In genomic region chr1:93635614-93636543, GRCh38 we compare ENCODE assay signal across 11 cellular contexts. TPM values are rescaled to one million over a fixed set of nuclear protein-coding genes. Genes with fewer than 3 reads are reported as not detected.
DNase-seq lines count a peak whose midpoint lies in the region; ATAC-seq and TF ChIP-seq lines count a peak whose summit lies in the region.
"Had no signal": no experiment of that assay in that cellular context is flagged by ENCODE, and none has a peak within 500 bp of the region (broad histone marks: within the 10 kb centered on the region; RNA-seq: fewer than 3 reads in every experiment).

No MANE protein-coding gene starts in this region.

- H3K79me2 ChIP-seq in Karpas-422 (ENCODE audit: low read length): no peaks in the 10 kb centered on the region

- H3K9ac ChIP-seq in Karpas-422 (ENCODE audit: low read length): peak overlapping the region; percentile 13; the same call in 1 of the 2 replicates
- H3K9ac ChIP-seq in iPS-18a (ENCODE audit: low read length): peak overlapping the region; percentile 61

- H3K4me1 ChIP-seq in Karpas-422 (ENCODE audit: low read length): peaks cover 16% of the 10 kb centered on the region
- H3K4me1 ChIP-seq in iPS-18a (ENCODE audit: control insufficient read depth, low read depth, low read length): peaks cover 23% of the 10 kb centered on the region
- H3K4me1 ChIP-seq: psoas muscle had no signal

- peak overlapping the region; percentile 63 for H3K4me2 ChIP-seq in Karpas-422 (ENCODE audit: low read depth, low read length, poor library complexity, severe bottlenecking)

- no peak for TF ChIP-seq CTCF in chondrocyte (IDR thresholded peaks at IDR 0.05)

- intact Hi-C loops in sciatic nerve (cut with DNase I): loop anchor here (10.0 kb wide), 1 partner anchor 49 kb away; the partner anchor contains the start of gene BCAR3

- H3K27me3 Mint-ChIP-seq in chondrocyte (ENCODE audit: low read depth): no peaks in the 10 kb centered on the region
- H3K27me3 Mint-ChIP-seq: CD4-positive, alpha-beta memory T cell had no signal

- H3K4me1 Mint-ChIP-seq in chondrocyte (ENCODE audit: low read depth): peaks cover 25% of the 10 kb centered on the region
- H3K4me1 Mint-ChIP-seq: CD4-positive, alpha-beta memory T cell had no signal

- no peaks in the 10 kb centered on the region for H3K9me2 ChIP-seq in Karpas-422 (replicated peaks; ENCODE audit: insufficient read depth, low read length)

- H3K4me3 ChIP-seq in Karpas-422 (ENCODE audit: low read length): peak overlapping the region; percentile 23
- peak overlapping the region; percentile 18 for H3K4me3 ChIP-seq in iPS-18a (ENCODE audit: low read length)
- H3K4me3 ChIP-seq: psoas muscle had no signal

- H3K9me3 ChIP-seq in Karpas-422 (ENCODE audit: low read length) (no peaks in the 10 kb centered on the region), iPS-18a (ENCODE audit: control insufficient read depth, low read depth, low read length) (no peaks in the 10 kb centered on the region)

- no peak overlapping the region for H3K27ac Mint-ChIP-seq in chondrocyte (ENCODE audit: unreplicated experiment)
- H3K27ac Mint-ChIP-seq: CD4-positive, alpha-beta memory T cell had no signal

- peaks cover 7% of the 10 kb centered on the region for H3K36me3 Mint-ChIP-seq in chondrocyte (ENCODE audit: low read depth)
- H3K36me3 Mint-ChIP-seq: CD4-positive, alpha-beta memory T cell had no signal

- no peak overlapping the region for H3K4me3 Mint-ChIP-seq in chondrocyte (ENCODE audit: unreplicated experiment)
- H3K4me3 Mint-ChIP-seq: CD4-positive, alpha-beta memory T cell had no signal

- DNase-seq in Karpas-422: peak; percentile 78
- peak; percentile 18 for DNase-seq in cerebellum (ENCODE audit: low spot score)
- DNase-seq in sciatic nerve (ENCODE audit: low spot score): no peak
- no peak for DNase-seq in chondrocyte (ENCODE audit: low spot score)
- no peak for DNase-seq in cerebellar nuclear complex (lab: John Stamatoyannopoulos, UW)
- DNase-seq: CD4-positive, alpha-beta memory T cell; effector memory CD4-positive, alpha-beta T cell; psoas muscle had no signal

- H2AFZ ChIP-seq in Karpas-422 (ENCODE audit: low read length): no peak overlapping the region

- H4K20me1 ChIP-seq in Karpas-422 (ENCODE audit: insufficient read depth, low read depth, low read length): no peaks in the 10 kb centered on the region

- 0 out of 2 replicates have a peak, but pooled peaks cover 3% of the 10 kb centered on the region for H3K36me3 ChIP-seq in Karpas-422 (ENCODE audit: insufficient read depth, low read length)
- H3K36me3 ChIP-seq in iPS-18a (ENCODE audit: control insufficient read depth, low read depth, low read length): no peaks in the 10 kb centered on the region

- peak overlapping the region; percentile 17; the same call in 1 of the 2 replicates for H3K27ac ChIP-seq in Karpas-422 (ENCODE audit: low read length)
- H3K27ac ChIP-seq in iPS-18a (ENCODE audit: low read length): peak overlapping the region; percentile 56
- H3K27ac ChIP-seq: psoas muscle had no signal

- H3K9me3 Mint-ChIP-seq in chondrocyte (ENCODE audit: low read depth): no peaks in the 10 kb centered on the region
- H3K9me3 Mint-ChIP-seq: CD4-positive, alpha-beta memory T cell had no signal

- peak; percentile 92 for ATAC-seq in sciatic nerve
- ATAC-seq in GM19324 (IDR thresholded peaks at IDR 0.05; ENCODE audit: low FRiP score, unreplicated experiment): no peak
- no peak for ATAC-seq in HG02938 (IDR thresholded peaks at IDR 0.05; ENCODE audit: unreplicated experiment)
- ATAC-seq: psoas muscle had no signal

- H3K27me3 ChIP-seq in Karpas-422 (ENCODE audit: low read length): no peaks in the 10 kb centered on the region
- no peaks in the 10 kb centered on the region for H3K27me3 ChIP-seq in iPS-18a (ENCODE audit: control insufficient read depth, insufficient read depth, low read length)

RNA-seq across cellular contexts. Expression of gene BCAR3, which starts 45.8 kb away (rescaled TPM):
- total RNA-seq in Karpas-422 (2014; rRNA removed; shearing (Covaris generic); ENCODE audit: low replicate concordance): 9.9 and 12.6 TPM in 2 replicates
- total RNA-seq in cerebellum (8.5 TPM), sciatic nerve (35.9 TPM), chondrocyte (12.1 to 20.6 TPM (median 18.5 TPM) in 3 replicates)

Comparison
In these comparisons a context has a peak if more than half of its experiments do, and no peak if none do; other contexts are left out.
1. DNase-seq: peak in Karpas-422 (single experiment) and cerebellum (single experiment); none in sciatic nerve (single experiment), chondrocyte (single experiment) and cerebellar nuclear complex (0 of 2).